ENCODE assay signal across 8 cellular contexts in the genomic region with DNA sequence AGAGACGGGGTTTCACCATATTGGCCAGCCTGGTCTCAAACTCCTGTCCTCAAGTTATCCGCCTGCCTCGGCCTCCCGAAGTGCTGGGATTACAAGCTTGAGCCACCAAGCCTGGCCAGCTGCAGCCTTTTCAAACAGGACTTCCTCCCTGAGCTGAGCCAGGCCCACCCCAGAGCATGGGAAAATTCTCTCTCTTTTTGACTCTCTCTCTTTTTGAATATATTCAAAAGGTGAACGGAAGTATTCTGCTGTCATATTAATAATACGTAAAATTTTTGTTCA. TPM values are rescaled to one million over a fixed set of nuclear protein-coding genes. Genes with fewer than 3 reads are reported as not detected.
DNase-seq lines count a peak whose midpoint lies in the region; ATAC-seq and TF ChIP-seq lines count a peak whose summit lies in the region.

No MANE protein-coding gene starts in this region.

- H3K4me3 Mint-ChIP-seq in HFFc6, result peak overlapping the region; percentile 88
- H3K4me3 Mint-ChIP-seq in activated CD4-positive, alpha-beta memory T cell treated with anti-CD3 and anti-CD28 coated beads for 36 hours, result peak overlapping the region; percentile 97

- peaks cover 0 to 75% (median 2%) of the 10 kb centered on the region in 11 donors for H3K9me3 ChIP-seq in heart right ventricle

- intact Hi-C loops in activated CD4-positive, alpha-beta memory T cell treated with anti-CD3 and anti-CD28 coated beads for 36 hours (cut with micrococcal nuclease), result loop anchor here (5.0 kb wide), 1 partner anchor 955 kb away; the partner anchor contains the start of gene ZNF66
- intact Hi-C loops in heart right ventricle (cut with DNase I), result loop anchor here in 4 of 10 donors (5.0 to 10.0 kb wide), 5 partner anchors 40 to 157 kb away; partner anchors contain the start of genes ZNF14 (in 2 of the 4), ZNF253 (in 2 of the 4), ATP13A1 (in 1 of the 4) and ZNF101 (in 1 of the 4)

- H3K36me3 ChIP-seq in heart right ventricle, result peaks cover 0 to 29% (median 0%) of the 10 kb centered on the region in 9 donors

- no peaks in the 10 kb centered on the region for H3K27me3 ChIP-seq in heart right ventricle

- peaks cover 96% of the 10 kb centered on the region for H3K9me3 Mint-ChIP-seq in HFFc6
- H3K9me3 Mint-ChIP-seq in activated CD4-positive, alpha-beta memory T cell treated with anti-CD3 and anti-CD28 coated beads for 36 hours, result peaks cover 35% of the 10 kb centered on the region

- H3K27me3 Mint-ChIP-seq in HFFc6 (ENCODE audit: insufficient read depth), result 0 out of 2 replicates have a peak, but pooled peaks cover 3% of the 10 kb centered on the region
- H3K27me3 Mint-ChIP-seq in activated CD4-positive, alpha-beta memory T cell treated with anti-CD3 and anti-CD28 coated beads for 36 hours, result no peaks in the 10 kb centered on the region

- ATAC-seq in heart right ventricle (peak in 5 of 8 donors; percentile 23 to 47 (median 31)), HG02973 (IDR thresholded peaks at IDR 0.05; ENCODE audit: unreplicated experiment) (no peak), HG02870 (IDR thresholded peaks at IDR 0.05; ENCODE audit: unreplicated experiment) (no peak), HG03521 (IDR thresholded peaks at IDR 0.05; ENCODE audit: unreplicated experiment) (no peak)

- H3K4me3 ChIP-seq in heart right ventricle (peak overlapping the region; percentile 59 to 98 (median 73)), skin epidermis (peak overlapping the region; percentile 47 to 90 (median 66))

- WGBS in heart right ventricle, 2 donors, result 11 to 18% methylated on average over 6 of the region's 6 CpGs

- no peak overlapping the region for H3K27ac Mint-ChIP-seq in HFFc6
- H3K27ac Mint-ChIP-seq in activated CD4-positive, alpha-beta memory T cell treated with anti-CD3 and anti-CD28 coated beads for 36 hours, result peak overlapping the region; percentile 97

- H3K4me1 ChIP-seq in heart right ventricle, result peaks cover 0 to 37% (median 25%) of the 10 kb centered on the region in 9 donors

- peaks cover 48% of the 10 kb centered on the region for H3K36me3 Mint-ChIP-seq in HFFc6 (ENCODE audit: low read depth)
- peaks cover 48% of the 10 kb centered on the region for H3K36me3 Mint-ChIP-seq in activated CD4-positive, alpha-beta memory T cell treated with anti-CD3 and anti-CD28 coated beads for 36 hours

- no peak for TF ChIP-seq CTCF in HFFc6 (IDR thresholded peaks at IDR 0.05)
- TF ChIP-seq CTCF in heart right ventricle (IDR thresholded peaks at IDR 0.05), result no peak

- DNase-seq in HFFc6 (no peak), heart right ventricle (no peak), NOMO-1 (lab: John Stamatoyannopoulos, UW; ENCODE audit: unreplicated experiment in 2 of 2) (no peak)
- no peak for DNase-seq in activated CD4-positive, alpha-beta memory T cell treated with anti-CD3 and anti-CD28 coated beads for 36 hours

- H3K27ac ChIP-seq in heart right ventricle, result peak overlapping the region; percentile 26 to 99 (median 96)
- peak overlapping the region in 20 of 21 experiments; percentile 65 to 97 (median 93) for H3K27ac ChIP-seq in skin epidermis

- POLR2A ChIA-PET in activated CD4-positive, alpha-beta memory T cell treated with anti-CD3 and anti-CD28 coated beads for 36 hours (lab: Charles Lee), result interaction anchor here (0.6 to 3.5 kb wide), 16 partner anchors 11 to 417 kb away, joined by 3 to 49 read pairs (median 8); partner anchors contain the start of genes ATP13A1, GATAD2A, ZNF101 and ZNF14

- CTCF ChIA-PET in activated CD4-positive, alpha-beta memory T cell treated with anti-CD3 and anti-CD28 coated beads for 36 hours (lab: Charles Lee), result interaction anchor here (0.8 to 1.3 kb wide), 4 partner anchors 44 to 160 kb away, joined by 3 to 4 read pairs (median 3); partner anchors contain the start of gene ZNF253

- H3K4me1 Mint-ChIP-seq in HFFc6 (ENCODE audit: low read depth), result no peaks in the 10 kb centered on the region
- H3K4me1 Mint-ChIP-seq in activated CD4-positive, alpha-beta memory T cell treated with anti-CD3 and anti-CD28 coated beads for 36 hours (ENCODE audit: low read depth), result peaks cover 35% of the 10 kb centered on the region

RNA-seq across cellular contexts. Expression of gene ZNF506, which starts 0.5 kb away (rescaled TPM):
- total RNA-seq in HFFc6 (2021; fragmentation: NEBNext Ultra II Directional; extraction: Animal tissue kit (Norgen Biotek cat#: 25700)), result 1 to 10 TPM in 4 of 6 experiments, under 1 TPM in 2; 0.50 to 5.4 (median 4.5) TPM
- 10 to 100 TPM; 32.9 to 39.3 TPM for total RNA-seq in activated CD4-positive, alpha-beta memory T cell treated with anti-CD3 and anti-CD28 coated beads for 36 hours
- total RNA-seq in heart right ventricle, result 10 to 100 TPM; 11.1 to 17.0 (median 13.4) TPM
- 1 to 10 TPM; 3.3 to 8.6 TPM for polyA plus RNA-seq in heart right ventricle

RNA-seq across cellular contexts. Expression of gene ZNF253, which starts 43.6 kb away (rescaled TPM):
- total RNA-seq in HFFc6 (2021; fragmentation: NEBNext Ultra II Directional; extraction: Animal tissue kit (Norgen Biotek cat#: 25700)), result 1 to 10 TPM; 2.9 to 4.4 (median 3.5) TPM
- 10 to 100 TPM; 11.0 to 12.9 TPM for total RNA-seq in activated CD4-positive, alpha-beta memory T cell treated with anti-CD3 and anti-CD28 coated beads for 36 hours
- total RNA-seq in heart right ventricle, result 10 to 100 TPM in 5 of 10 donors, 1 to 10 TPM in 5; 4.8 to 13.0 (median 9.2) TPM
- 1 to 10 TPM; 2.4 to 6.2 TPM for polyA plus RNA-seq in heart right ventricle

Comparison
In these comparisons a context has a peak if more than half of its experiments do, and no peak if none do; other contexts are left out.
1. ATAC-seq: peak in heart right ventricle (5 of 8); none in HG02973 (single experiment), HG02870 (single experiment) and HG03521 (single experiment).